In the genomic region with DNA sequence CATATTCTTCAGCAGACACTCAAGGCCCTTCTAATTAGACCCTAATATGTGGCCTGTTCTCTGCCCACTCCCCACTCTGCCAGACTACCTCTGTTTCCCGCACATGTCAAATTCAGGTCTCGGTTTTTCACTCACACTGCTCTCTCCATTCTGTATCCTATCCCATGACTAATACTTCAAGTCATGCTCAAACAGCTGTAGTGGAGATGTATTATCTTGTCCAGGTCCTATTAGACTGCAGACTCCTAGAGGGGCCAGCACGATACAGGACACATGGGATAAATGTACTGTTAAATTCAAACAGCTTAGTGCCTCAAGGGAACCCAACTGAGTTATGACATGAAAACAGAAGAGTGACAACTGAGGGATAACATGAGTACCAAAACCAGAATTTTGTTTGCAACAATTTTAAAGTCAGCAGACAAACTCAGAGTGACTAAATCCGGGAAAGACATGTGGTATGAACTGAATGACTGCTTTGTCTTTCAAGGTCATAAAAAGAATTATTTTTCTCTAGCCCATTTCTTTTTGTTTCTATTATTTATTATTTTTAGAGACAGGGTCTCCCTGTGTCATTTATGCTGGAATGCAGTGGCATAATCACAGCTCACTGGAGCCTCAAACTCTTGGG, we compare ENCODE assay signal across 19 cellular contexts. TPM values are rescaled to one million over a fixed set of nuclear protein-coding genes. Genes with fewer than 3 reads are reported as not detected.
"Had no signal": no experiment of that assay in that cellular context is flagged by ENCODE, and none has a peak within 500 bp of the region (broad histone marks: within the 10 kb centered on the region; RNA-seq: fewer than 3 reads in every experiment).

No MANE protein-coding gene starts in this region.

- FAIRE-seq: bronchial epithelial cell, islet of Langerhans had no signal

- H3K9ac ChIP-seq: SK-N-SH had no signal

- H3K27ac Mint-ChIP-seq: activated CD4-positive, alpha-beta memory T cell treated with anti-CD3 and anti-CD28 coated beads, Interleukin-2, amount 10 ng/mL, durations not matched to agents 7 days and 5 days; activated T-cell treated with anti-CD3 and anti-CD28 coated beads, Interleukin-2, amount 50 U/mL, for 72 hours; stimulated activated naive B cell treated with anti-CD40 and anti-IgM and Interleukin-4, amounts not matched to agents 10 μg/mL and 1 μg/mL and 100 μg/mL, for 72 hours had no signal

- H3K9me3 ChIP-seq: prostate gland, right lobe of liver, SK-N-SH, thyroid gland had no signal

- H3K27ac ChIP-seq: prostate gland, right lobe of liver, thyroid gland had no signal

- H3K27me3 ChIP-seq: right lobe of liver, thyroid gland had no signal

- H3K4me3 Mint-ChIP-seq: activated CD4-positive, alpha-beta memory T cell treated with anti-CD3 and anti-CD28 coated beads, Interleukin-2, amount 10 ng/mL, durations not matched to agents 7 days and 5 days; activated naive CD4-positive, alpha-beta T cell treated with anti-CD3 and anti-CD28 coated beads, Interleukin-2, amount 50 U/mL, for 24 hours; activated T-cell treated with anti-CD3 and anti-CD28 coated beads, Interleukin-2, amount 50 U/mL, for 72 hours; neural crest cell; stimulated activated naive B cell treated with anti-CD40 and anti-IgM and Interleukin-4, amounts not matched to agents 10 μg/mL and 1 μg/mL and 100 μg/mL, for 72 hours had no signal

- H3K9me3 Mint-ChIP-seq: activated CD4-positive, alpha-beta memory T cell treated with anti-CD3 and anti-CD28 coated beads, Interleukin-2, amount 10 ng/mL, durations not matched to agents 7 days and 5 days; activated naive CD4-positive, alpha-beta T cell treated with anti-CD3 and anti-CD28 coated beads, Interleukin-2, amount 50 U/mL, for 24 hours; activated T-cell treated with anti-CD3 and anti-CD28 coated beads, Interleukin-2, amount 50 U/mL, for 72 hours; neural crest cell; stimulated activated naive B cell treated with anti-CD40 and anti-IgM and Interleukin-4, amounts not matched to agents 10 μg/mL and 1 μg/mL and 100 μg/mL, for 72 hours had no signal

- H3K4me3 ChIP-seq: prostate gland, right lobe of liver, thyroid gland had no signal

- H3K4me1 ChIP-seq: prostate gland, right lobe of liver, thyroid gland had no signal

- H3K4me1 Mint-ChIP-seq: neural crest cell; stimulated activated naive B cell treated with anti-CD40 and anti-IgM and Interleukin-4, amounts not matched to agents 10 μg/mL and 1 μg/mL and 100 μg/mL, for 72 hours had no signal

- H3K4me2 ChIP-seq: SK-N-SH had no signal

- ATAC-seq: right lobe of liver; stimulated activated naive B cell treated with anti-CD40 and anti-IgM and Interleukin-4, amounts not matched to agents 10 μg/mL and 1 μg/mL and 100 μg/mL, for 72 hours had no signal

- H3K27me3 Mint-ChIP-seq: activated CD4-positive, alpha-beta memory T cell treated with anti-CD3 and anti-CD28 coated beads, Interleukin-2, amount 10 ng/mL, durations not matched to agents 7 days and 5 days; activated naive CD4-positive, alpha-beta T cell treated with anti-CD3 and anti-CD28 coated beads, Interleukin-2, amount 50 U/mL, for 24 hours; stimulated activated naive B cell treated with anti-CD40 and anti-IgM and Interleukin-4, amounts not matched to agents 10 μg/mL and 1 μg/mL and 100 μg/mL, for 72 hours had no signal

- DNase-seq: activated CD4-positive, alpha-beta memory T cell treated with anti-CD3 and anti-CD28 coated beads, Interleukin-2, amount 10 ng/mL, durations not matched to agents 7 days and 5 days; activated CD4-positive, alpha-beta T cell treated with anti-CD3 and anti-CD28 coated beads for 48 hours; activated CD4-positive, CD25-positive, alpha-beta regulatory T cell; activated gamma-delta T cell; activated T-cell treated with anti-CD3 and anti-CD28 coated beads, Interleukin-2, amount 50 U/mL, for 72 hours; hippocampal formation; right lobe of liver; SK-N-SH; stimulated activated CD4-positive, alpha-beta T cell treated with anti-CD3 and anti-CD28 coated beads, Interleukin-4, amount 100 ng/mL, for 24 hours; stimulated activated naive B cell treated with anti-CD40 and anti-IgM and Interleukin-4, amounts not matched to agents 10 μg/mL and 1 μg/mL and 100 μg/mL, for 72 hours; thyroid gland had no signal

RNA-seq across cellular contexts. Expression of a gene that starts 44.7 kb away (rescaled TPM):
- total RNA-seq: activated CD4-positive, alpha-beta memory T cell treated with anti-CD3 and anti-CD28 coated beads, Interleukin-2, amount 10 ng/mL, durations not matched to agents 7 days and 5 days; activated T-cell treated with anti-CD3 and anti-CD28 coated beads, Interleukin-2, amount 50 U/mL, for 72 hours; bronchial epithelial cell; dermis microvascular lymphatic vessel endothelial cell; lung microvascular endothelial cell; urinary bladder had no signal
